Comparison of ENCODE assay signal across 1 cellular context in the genomic region with DNA sequence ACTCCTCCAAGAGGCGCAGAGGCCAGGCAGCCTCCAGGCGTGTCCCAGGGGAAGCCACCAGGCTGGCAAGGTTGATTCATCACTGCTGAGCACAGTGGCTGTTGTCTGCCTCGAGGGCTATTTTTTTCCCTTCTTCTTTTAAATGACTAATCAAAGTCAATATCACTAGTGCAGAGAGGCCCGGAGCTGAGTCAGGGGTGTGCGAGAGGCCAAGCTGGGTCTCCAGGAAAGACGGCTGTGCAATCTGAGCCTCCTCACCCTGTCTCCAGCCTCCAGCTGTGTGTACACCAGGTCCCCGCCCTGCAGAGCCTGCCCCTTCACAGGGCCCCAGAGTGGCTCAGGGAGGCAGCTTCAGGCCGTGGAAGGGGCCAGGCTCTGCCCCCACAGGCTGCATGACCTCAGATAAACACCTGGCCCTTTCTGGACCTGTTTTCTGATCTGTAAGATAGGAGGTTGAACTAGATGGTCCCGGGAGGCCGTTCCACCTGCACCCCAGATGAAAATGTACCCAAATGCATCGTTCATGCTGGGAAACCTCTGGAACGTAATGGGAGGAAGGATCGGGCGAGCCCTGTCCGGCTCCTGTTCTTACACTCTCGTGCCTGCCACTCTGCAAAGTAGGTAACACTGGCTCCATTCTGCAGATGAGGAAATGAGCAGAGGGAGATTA.
A peak's percentile ranks its signal among the peaks of the same experiment; 100 is the strongest.
TF ChIP-seq lines count a peak whose summit lies in the region.

No MANE protein-coding gene starts in this region.

TF ChIP-seq in K562, 482 proteins besides CTCF, POLR2A, EP300 and RAD21 (continued from another document and continues in another):
- TF ChIP-seq, protein P1, sequence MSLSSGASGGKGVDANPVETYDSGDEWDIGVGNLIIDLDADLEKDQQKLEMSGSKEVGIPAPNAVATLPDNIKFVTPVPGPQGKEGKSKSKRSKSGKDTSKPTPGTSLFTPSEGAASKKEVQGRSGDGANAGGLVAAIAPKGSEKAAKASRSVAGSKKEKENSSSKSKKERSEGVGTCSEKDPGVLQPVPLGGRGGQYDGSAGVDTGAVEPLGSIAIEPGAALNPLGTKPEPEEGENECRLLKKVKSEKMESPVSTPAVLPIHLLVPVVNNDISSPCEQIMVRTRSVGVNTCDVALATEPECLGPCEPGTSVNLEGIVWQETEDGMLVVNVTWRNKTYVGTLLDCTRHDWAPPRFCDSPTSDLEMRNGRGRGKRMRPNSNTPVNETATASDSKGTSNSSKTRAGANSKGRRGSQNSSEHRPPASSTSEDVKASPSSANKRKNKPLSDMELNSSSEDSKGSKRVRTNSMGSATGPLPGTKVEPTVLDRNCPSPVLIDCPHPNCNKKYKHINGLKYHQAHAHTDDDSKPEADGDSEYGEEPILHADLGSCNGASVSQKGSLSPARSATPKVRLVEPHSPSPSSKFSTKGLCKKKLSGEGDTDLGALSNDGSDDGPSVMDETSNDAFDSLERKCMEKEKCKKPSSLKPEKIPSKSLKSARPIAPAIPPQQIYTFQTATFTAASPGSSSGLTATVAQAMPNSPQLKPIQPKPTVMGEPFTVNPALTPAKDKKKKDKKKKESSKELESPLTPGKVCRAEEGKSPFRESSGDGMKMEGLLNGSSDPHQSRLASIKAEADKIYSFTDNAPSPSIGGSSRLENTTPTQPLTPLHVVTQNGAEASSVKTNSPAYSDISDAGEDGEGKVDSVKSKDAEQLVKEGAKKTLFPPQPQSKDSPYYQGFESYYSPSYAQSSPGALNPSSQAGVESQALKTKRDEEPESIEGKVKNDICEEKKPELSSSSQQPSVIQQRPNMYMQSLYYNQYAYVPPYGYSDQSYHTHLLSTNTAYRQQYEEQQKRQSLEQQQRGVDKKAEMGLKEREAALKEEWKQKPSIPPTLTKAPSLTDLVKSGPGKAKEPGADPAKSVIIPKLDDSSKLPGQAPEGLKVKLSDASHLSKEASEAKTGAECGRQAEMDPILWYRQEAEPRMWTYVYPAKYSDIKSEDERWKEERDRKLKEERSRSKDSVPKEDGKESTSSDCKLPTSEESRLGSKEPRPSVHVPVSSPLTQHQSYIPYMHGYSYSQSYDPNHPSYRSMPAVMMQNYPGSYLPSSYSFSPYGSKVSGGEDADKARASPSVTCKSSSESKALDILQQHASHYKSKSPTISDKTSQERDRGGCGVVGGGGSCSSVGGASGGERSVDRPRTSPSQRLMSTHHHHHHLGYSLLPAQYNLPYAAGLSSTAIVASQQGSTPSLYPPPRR (CRISPR knock-in tag; IDR thresholded peaks at IDR 0.05; ENCODE audit: borderline replicate concordance): no peak
- TF ChIP-seq KDM1A (IDR thresholded peaks at IDR 0.05) (peak; percentile 96 to 98), ZNF408 (CRISPR knock-in tag; IDR thresholded peaks at IDR 0.05; ENCODE audit: low read depth) (no peak), HDAC8 (tag; IDR thresholded peaks at IDR 0.05) (no peak), ATF7 (IDR thresholded peaks at IDR 0.05) (peak; percentile 85), PHF21A (IDR thresholded peaks at IDR 0.05; ENCODE audit: borderline replicate concordance, low read depth) (peak; percentile 85), ZNF699 (CRISPR knock-in tag; IDR thresholded peaks at IDR 0.05; ENCODE audit: insufficient replicate concordance) (no peak), KDM4B (IDR thresholded peaks at IDR 0.05; ENCODE audit: borderline replicate concordance in 2 of 2, low read depth in 1 of 2) (no peak), POLR2H (tag; IDR thresholded peaks at IDR 0.05; ENCODE audit: low read depth) (no peak), ARNT (IDR thresholded peaks at IDR 0.05) (peak in 1 of 2 experiments; percentile 35; a peak in 1 of 4 replicates), ZNF239 (CRISPR knock-in tag; IDR thresholded peaks at IDR 0.05) (no peak), ZNF212 (CRISPR knock-in tag; IDR thresholded peaks at IDR 0.05) (no peak), ETV1 (tag; conservative IDR thresholded peaks at IDR 0.05; ENCODE audit: low read depth) (0 out of 2 replicates have a peak, but pooled peaks have one; percentile 7), HNRNPUL1 (IDR thresholded peaks at IDR 0.05; ENCODE audit: low read length) (no peak), JUNB (CRISPR knock-in tag; conservative IDR thresholded peaks at IDR 0.05) (no peak), HMG20B (CRISPR knock-in tag; IDR thresholded peaks at IDR 0.05) (no peak), KHSRP (IDR thresholded peaks at IDR 0.05) (no peak), ZNF217 (CRISPR knock-in tag; IDR thresholded peaks at IDR 0.05) (no peak), MECOM (CRISPR knock-in tag; IDR thresholded peaks at IDR 0.05) (no peak), PHF20 (IDR thresholded peaks at IDR 0.05; ENCODE audit: partially characterized antibody) (no peak), CBX2 (IDR thresholded peaks at IDR 0.05; ENCODE audit: insufficient read depth, low read length, poor library complexity, severe bottlenecking) (no peak), XRCC5 (IDR thresholded peaks at IDR 0.05; ENCODE audit: low read depth, low read length) (peak; percentile 75; the same call in 1 of the 2 replicates), SNRNP70 (optimal IDR thresholded peaks at IDR 0.05; ENCODE audit: low read depth, low read length) (no peak), ZNF23 (CRISPR knock-in tag; IDR thresholded peaks at IDR 0.05) (no peak; the same call in 1 of the 2 replicates), EGR1 (conservative IDR thresholded peaks at IDR 0.05) (peak; percentile 61), ZNF76 (CRISPR knock-in tag; IDR thresholded peaks at IDR 0.05; ENCODE audit: borderline replicate concordance) (no peak), TRIM28 (IDR thresholded peaks at IDR 0.05) (peak; percentile 55; the same call in 1 of the 2 replicates), HDAC1 (IDR thresholded peaks at IDR 0.05) (peak in 1 of 2 experiments; percentile 88; a peak in 3 of 4 replicates), SREBF1 (IDR thresholded peaks at IDR 0.05; ENCODE audit: borderline replicate concordance, low read depth, low read length) (no peak), ETS2 (tag; IDR thresholded peaks at IDR 0.05; ENCODE audit: borderline replicate concordance, poor library complexity, severe bottlenecking) (no peak), ZNF24 (IDR thresholded peaks at IDR 0.05) (no peak), ELF1 (tag; IDR thresholded peaks at IDR 0.05) (no peak), ZNF263 (CRISPR knock-in tag; IDR thresholded peaks at IDR 0.05; ENCODE audit: borderline replicate concordance) (no peak; the same call in 1 of the 2 replicates), E2F3 (CRISPR knock-in tag; IDR thresholded peaks at IDR 0.05) (0 out of 2 replicates have a peak, but pooled peaks have one; percentile 18), NUFIP1 (IDR thresholded peaks at IDR 0.05; ENCODE audit: partially characterized antibody) (no peak), ZNF384 (IDR thresholded peaks at IDR 0.05; ENCODE audit: low read depth, low read length) (peak; percentile 86), FIP1L1 (IDR thresholded peaks at IDR 0.05; ENCODE audit: low read depth, low read length, poor library complexity, severe bottlenecking) (no peak), EZH2 (IDR thresholded peaks at IDR 0.05; ENCODE audit: borderline replicate concordance, low read depth, low read length) (no peak), ZZZ3 (IDR thresholded peaks at IDR 0.05) (no peak)
- TF ChIP-seq, protein P2, sequence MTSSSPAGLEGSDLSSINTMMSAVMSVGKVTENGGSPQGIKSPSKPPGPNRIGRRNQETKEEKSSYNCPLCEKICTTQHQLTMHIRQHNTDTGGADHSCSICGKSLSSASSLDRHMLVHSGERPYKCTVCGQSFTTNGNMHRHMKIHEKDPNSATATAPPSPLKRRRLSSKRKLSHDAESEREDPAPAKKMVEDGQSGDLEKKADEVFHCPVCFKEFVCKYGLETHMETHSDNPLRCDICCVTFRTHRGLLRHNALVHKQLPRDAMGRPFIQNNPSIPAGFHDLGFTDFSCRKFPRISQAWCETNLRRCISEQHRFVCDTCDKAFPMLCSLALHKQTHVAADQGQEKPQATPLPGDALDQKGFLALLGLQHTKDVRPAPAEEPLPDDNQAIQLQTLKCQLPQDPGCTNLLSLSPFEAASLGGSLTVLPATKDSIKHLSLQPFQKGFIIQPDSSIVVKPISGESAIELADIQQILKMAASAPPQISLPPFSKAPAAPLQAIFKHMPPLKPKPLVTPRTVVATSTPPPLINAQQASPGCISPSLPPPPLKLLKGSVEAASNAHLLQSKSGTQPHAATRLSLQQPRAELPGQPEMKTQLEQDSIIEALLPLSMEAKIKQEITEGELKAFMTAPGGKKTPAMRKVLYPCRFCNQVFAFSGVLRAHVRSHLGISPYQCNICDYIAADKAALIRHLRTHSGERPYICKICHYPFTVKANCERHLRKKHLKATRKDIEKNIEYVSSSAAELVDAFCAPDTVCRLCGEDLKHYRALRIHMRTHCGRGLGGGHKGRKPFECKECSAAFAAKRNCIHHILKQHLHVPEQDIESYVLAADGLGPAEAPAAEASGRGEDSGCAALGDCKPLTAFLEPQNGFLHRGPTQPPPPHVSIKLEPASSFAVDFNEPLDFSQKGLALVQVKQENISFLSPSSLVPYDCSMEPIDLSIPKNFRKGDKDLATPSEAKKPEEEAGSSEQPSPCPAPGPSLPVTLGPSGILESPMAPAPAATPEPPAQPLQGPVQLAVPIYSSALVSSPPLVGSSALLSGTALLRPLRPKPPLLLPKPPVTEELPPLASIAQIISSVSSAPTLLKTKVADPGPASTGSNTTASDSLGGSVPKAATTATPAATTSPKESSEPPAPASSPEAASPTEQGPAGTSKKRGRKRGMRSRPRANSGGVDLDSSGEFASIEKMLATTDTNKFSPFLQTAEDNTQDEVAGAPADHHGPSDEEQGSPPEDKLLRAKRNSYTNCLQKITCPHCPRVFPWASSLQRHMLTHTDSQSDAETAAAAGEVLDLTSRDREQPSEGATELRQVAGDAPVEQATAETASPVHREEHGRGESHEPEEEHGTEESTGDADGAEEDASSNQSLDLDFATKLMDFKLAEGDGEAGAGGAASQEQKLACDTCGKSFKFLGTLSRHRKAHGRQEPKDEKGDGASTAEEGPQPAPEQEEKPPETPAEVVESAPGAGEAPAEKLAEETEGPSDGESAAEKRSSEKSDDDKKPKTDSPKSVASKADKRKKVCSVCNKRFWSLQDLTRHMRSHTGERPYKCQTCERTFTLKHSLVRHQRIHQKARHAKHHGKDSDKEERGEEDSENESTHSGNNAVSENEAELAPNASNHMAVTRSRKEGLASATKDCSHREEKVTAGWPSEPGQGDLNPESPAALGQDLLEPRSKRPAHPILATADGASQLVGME (CRISPR knock-in tag; IDR thresholded peaks at IDR 0.05): no peak
- TF ChIP-seq, protein P3, sequence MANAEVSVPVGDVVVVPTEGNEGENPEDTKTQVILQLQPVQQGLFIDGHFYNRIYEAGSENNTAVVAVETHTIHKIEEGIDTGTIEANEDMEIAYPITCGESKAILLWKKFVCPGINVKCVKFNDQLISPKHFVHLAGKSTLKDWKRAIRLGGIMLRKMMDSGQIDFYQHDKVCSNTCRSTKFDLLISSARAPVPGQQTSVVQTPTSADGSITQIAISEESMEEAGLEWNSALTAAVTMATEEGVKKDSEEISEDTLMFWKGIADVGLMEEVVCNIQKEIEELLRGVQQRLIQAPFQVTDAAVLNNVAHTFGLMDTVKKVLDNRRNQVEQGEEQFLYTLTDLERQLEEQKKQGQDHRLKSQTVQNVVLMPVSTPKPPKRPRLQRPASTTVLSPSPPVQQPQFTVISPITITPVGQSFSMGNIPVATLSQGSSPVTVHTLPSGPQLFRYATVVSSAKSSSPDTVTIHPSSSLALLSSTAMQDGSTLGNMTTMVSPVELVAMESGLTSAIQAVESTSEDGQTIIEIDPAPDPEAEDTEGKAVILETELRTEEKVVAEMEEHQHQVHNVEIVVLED (CRISPR knock-in tag; IDR thresholded peaks at IDR 0.05): no peak
- TF ChIP-seq, protein P4, sequence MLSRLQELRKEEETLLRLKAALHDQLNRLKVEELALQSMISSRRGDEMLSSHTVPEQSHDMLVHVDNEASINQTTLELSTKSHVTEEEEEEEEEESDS (CRISPR knock-in tag; IDR thresholded peaks at IDR 0.05): no peak
- TF ChIP-seq, protein P5, sequence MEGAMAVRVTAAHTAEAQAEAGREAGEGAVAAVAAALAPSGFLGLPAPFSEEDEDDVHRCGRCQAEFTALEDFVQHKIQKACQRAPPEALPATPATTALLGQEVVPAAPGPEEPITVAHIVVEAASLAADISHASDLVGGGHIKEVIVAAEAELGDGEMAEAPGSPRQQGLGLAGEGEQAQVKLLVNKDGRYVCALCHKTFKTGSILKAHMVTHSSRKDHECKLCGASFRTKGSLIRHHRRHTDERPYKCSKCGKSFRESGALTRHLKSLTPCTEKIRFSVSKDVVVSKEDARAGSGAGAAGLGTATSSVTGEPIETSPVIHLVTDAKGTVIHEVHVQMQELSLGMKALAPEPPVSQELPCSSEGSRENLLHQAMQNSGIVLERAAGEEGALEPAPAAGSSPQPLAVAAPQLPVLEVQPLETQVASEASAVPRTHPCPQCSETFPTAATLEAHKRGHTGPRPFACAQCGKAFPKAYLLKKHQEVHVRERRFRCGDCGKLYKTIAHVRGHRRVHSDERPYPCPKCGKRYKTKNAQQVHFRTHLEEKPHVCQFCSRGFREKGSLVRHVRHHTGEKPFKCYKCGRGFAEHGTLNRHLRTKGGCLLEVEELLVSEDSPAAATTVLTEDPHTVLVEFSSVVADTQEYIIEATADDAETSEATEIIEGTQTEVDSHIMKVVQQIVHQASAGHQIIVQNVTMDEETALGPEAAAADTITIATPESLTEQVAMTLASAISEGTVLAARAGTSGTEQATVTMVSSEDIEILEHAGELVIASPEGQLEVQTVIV (CRISPR knock-in tag; IDR thresholded peaks at IDR 0.05; ENCODE audit: borderline replicate concordance): no peak
- TF ChIP-seq, protein P6, sequence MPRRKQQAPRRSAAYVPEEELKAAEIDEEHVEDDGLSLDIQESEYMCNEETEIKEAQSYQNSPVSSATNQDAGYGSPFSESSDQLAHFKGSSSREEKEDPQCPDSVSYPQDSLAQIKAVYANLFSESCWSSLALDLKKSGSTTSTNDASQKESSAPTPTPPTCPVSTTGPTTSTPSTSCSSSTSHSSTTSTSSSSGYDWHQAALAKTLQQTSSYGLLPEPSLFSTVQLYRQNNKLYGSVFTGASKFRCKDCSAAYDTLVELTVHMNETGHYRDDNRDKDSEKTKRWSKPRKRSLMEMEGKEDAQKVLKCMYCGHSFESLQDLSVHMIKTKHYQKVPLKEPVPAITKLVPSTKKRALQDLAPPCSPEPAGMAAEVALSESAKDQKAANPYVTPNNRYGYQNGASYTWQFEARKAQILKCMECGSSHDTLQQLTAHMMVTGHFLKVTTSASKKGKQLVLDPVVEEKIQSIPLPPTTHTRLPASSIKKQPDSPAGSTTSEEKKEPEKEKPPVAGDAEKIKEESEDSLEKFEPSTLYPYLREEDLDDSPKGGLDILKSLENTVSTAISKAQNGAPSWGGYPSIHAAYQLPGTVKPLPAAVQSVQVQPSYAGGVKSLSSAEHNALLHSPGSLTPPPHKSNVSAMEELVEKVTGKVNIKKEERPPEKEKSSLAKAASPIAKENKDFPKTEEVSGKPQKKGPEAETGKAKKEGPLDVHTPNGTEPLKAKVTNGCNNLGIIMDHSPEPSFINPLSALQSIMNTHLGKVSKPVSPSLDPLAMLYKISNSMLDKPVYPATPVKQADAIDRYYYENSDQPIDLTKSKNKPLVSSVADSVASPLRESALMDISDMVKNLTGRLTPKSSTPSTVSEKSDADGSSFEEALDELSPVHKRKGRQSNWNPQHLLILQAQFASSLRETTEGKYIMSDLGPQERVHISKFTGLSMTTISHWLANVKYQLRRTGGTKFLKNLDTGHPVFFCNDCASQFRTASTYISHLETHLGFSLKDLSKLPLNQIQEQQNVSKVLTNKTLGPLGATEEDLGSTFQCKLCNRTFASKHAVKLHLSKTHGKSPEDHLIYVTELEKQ (CRISPR knock-in tag; IDR thresholded peaks at IDR 0.05): no peak
